Comparison of ENCODE assay signal across 35 cellular contexts in the genomic region with DNA sequence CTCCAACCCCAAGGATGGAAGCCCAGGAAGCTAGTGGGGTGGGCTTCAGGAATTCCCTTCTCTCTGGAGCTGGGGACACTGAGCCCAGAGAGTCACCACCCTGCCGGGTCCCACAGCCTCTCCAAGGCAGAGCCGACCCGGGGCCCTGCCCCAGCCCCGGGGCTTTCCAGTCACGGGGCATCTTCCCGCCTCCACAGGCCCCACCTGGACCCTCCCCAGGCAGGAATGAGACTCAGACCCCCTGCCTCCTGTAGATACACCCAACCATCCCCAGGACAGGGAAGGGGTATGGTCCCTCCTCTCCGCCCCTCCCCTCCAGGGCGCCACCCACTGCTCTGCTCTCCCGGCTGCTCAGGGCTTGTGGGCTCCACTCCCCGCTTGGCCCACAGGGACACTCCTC. TPM values are rescaled to one million over a fixed set of nuclear protein-coding genes. Genes with fewer than 3 reads are reported as not detected.
"Had no signal": no experiment of that assay in that cellular context is flagged by ENCODE, and none has a peak within 500 bp of the region (broad histone marks: within the 10 kb centered on the region; RNA-seq: fewer than 3 reads in every experiment).

No MANE protein-coding gene starts in this region.

- H3K36me3 ChIP-seq: cardiac muscle cell, MG63, Peyer's patch, SJSA1 had no signal

- H3K4me2 ChIP-seq: SK-N-SH had no signal

- DNase-seq: activated CD4-positive, alpha-beta memory T cell treated with anti-CD3 and anti-CD28 coated beads, Interleukin-2, amount 10 ng/mL, durations not matched to agents 7 days and 5 days; activated CD4-positive, alpha-beta T cell treated with anti-CD3 and anti-CD28 coated beads for 36 hours; activated CD4-positive, alpha-beta T cell treated with anti-CD3 and anti-CD28 coated beads, Interleukin-2, amount 50 U/mL, for 1 hour; activated CD8-positive, alpha-beta memory T cell treated with anti-CD3 and anti-CD28 coated beads for 24 hours; activated CD8-positive, alpha-beta memory T cell treated with anti-CD3 and anti-CD28 coated beads, Interleukin-2, amount 10 ng/mL, durations not matched to agents 7 days and 5 days; activated CD8-positive, alpha-beta memory T cell treated with anti-CD3 and anti-CD28 coated beads, Interleukin-2, amount 50 U/mL, for 48 hours; activated effector memory CD4-positive, alpha-beta T cell treated with Interleukin-2 at 50 U/mL for 16 hours; activated naive CD4-positive, alpha-beta T cell treated with anti-CD3 and anti-CD28 coated beads, Interleukin-2, amount 10 ng/mL, durations not matched to agents 7 days and 5 days; activated naive CD8-positive, alpha-beta T cell treated with anti-CD3 and anti-CD28 coated beads, Interleukin-2, amount 50 U/mL, for 24 hours; activated T-cell treated with anti-CD3 and anti-CD28 coated beads, Interleukin-2, amount 50 U/mL, for 48 hours; aorta; Kasumi-1; KG1; MG63; NCI-H1048; NCI-H1436 treated with DMSO at 0.1 percent for 48 hours; NCI-H1694 treated with DMSO at 0.1 percent for 48 hours; NCI-H2029; NCI-H345; NCI-H524 treated with DMSO at 0.1 percent for 48 hours; PC-3; Peyer's patch; RPMI8226; SHP77 treated with DMSO at 0.1 percent for 48 hours; SK-N-SH had no signal

- H3K9ac ChIP-seq: SK-N-SH had no signal

- H3K4me3 Mint-ChIP-seq: activated CD4-positive, alpha-beta memory T cell treated with anti-CD3 and anti-CD28 coated beads, Interleukin-2, amount 10 ng/mL, durations not matched to agents 7 days and 5 days; activated CD4-positive, alpha-beta T cell treated with anti-CD3 and anti-CD28 coated beads for 36 hours; activated CD8-positive, alpha-beta memory T cell treated with anti-CD3 and anti-CD28 coated beads, Interleukin-2, amount 10 ng/mL, durations not matched to agents 7 days and 5 days; activated naive CD4-positive, alpha-beta T cell treated with anti-CD3 and anti-CD28 coated beads, Interleukin-2, amount 10 ng/mL, durations not matched to agents 7 days and 5 days; activated naive CD8-positive, alpha-beta T cell; activated naive CD8-positive, alpha-beta T cell treated with anti-CD3 and anti-CD28 coated beads, Interleukin-2, amount 50 U/mL, for 24 hours; central memory CD8-positive, alpha-beta T cell; T-helper 1 cell treated with Interleukin-12 subunit alpha and Interleukin-12 subunit beta and Interleukin-4 antibody, amounts not matched to agents 30 μg/mL and 1 μg/mL, for 36 hours; T-helper 2 cell treated with Interferon-gamma antibody and Interleukin-4, amounts not matched to agents 5 μg/mL and 100 μg/mL, for 36 hours; WTC11 had no signal

- H3K27ac ChIP-seq: cardiac muscle cell, Peyer's patch, SJSA1 had no signal

- H3K9me3 ChIP-seq: MG63, Peyer's patch, SK-N-SH had no signal

- H3K27me3 ChIP-seq: cardiac muscle cell, MG63, Peyer's patch had no signal

- H3K4me1 ChIP-seq: Peyer's patch, SJSA1 had no signal

- H3K36me3 Mint-ChIP-seq: activated CD8-positive, alpha-beta memory T cell treated with anti-CD3 and anti-CD28 coated beads, Interleukin-2, amount 10 ng/mL, durations not matched to agents 7 days and 5 days; activated naive CD4-positive, alpha-beta T cell treated with anti-CD3 and anti-CD28 coated beads, Interleukin-2, amount 10 ng/mL, durations not matched to agents 7 days and 5 days; activated naive CD8-positive, alpha-beta T cell; WTC11 had no signal

- H3K4me3 ChIP-seq: cardiac muscle cell, MG63, Peyer's patch, SJSA1 had no signal

- ATAC-seq: activated CD4-positive, alpha-beta T cell treated with anti-CD3 and anti-CD28 coated beads for 36 hours; activated CD4-positive, CD25-positive, alpha-beta regulatory T cell treated with anti-CD3 and anti-CD28 coated beads, Interleukin-2, amount 50 U/mL, for 24 hours; activated CD8-positive, alpha-beta memory T cell treated with anti-CD3 and anti-CD28 coated beads, Interleukin-2, amount 10 ng/mL, durations not matched to agents 7 days and 5 days; activated naive CD8-positive, alpha-beta T cell treated with anti-CD3 and anti-CD28 coated beads, Interleukin-2, amount 50 U/mL, for 24 hours; PC-3; WTC11 had no signal

- H3K27ac Mint-ChIP-seq: activated CD4-positive, alpha-beta memory T cell treated with anti-CD3 and anti-CD28 coated beads, Interleukin-2, amount 10 ng/mL, durations not matched to agents 7 days and 5 days; activated CD4-positive, alpha-beta T cell treated with anti-CD3 and anti-CD28 coated beads for 36 hours; activated CD8-positive, alpha-beta memory T cell treated with anti-CD3 and anti-CD28 coated beads, Interleukin-2, amount 10 ng/mL, durations not matched to agents 7 days and 5 days; activated naive CD4-positive, alpha-beta T cell treated with anti-CD3 and anti-CD28 coated beads, Interleukin-2, amount 10 ng/mL, durations not matched to agents 7 days and 5 days; activated naive CD8-positive, alpha-beta T cell; activated naive CD8-positive, alpha-beta T cell treated with anti-CD3 and anti-CD28 coated beads, Interleukin-2, amount 50 U/mL, for 24 hours; T-helper 1 cell treated with Interleukin-12 subunit alpha and Interleukin-12 subunit beta and Interleukin-4 antibody, amounts not matched to agents 30 μg/mL and 1 μg/mL, for 36 hours; T-helper 2 cell treated with Interferon-gamma antibody and Interleukin-4, amounts not matched to agents 5 μg/mL and 100 μg/mL, for 36 hours; WTC11 had no signal

- H3K9me3 Mint-ChIP-seq: activated CD4-positive, alpha-beta memory T cell treated with anti-CD3 and anti-CD28 coated beads, Interleukin-2, amount 10 ng/mL, durations not matched to agents 7 days and 5 days; activated naive CD4-positive, alpha-beta T cell treated with anti-CD3 and anti-CD28 coated beads, Interleukin-2, amount 10 ng/mL, durations not matched to agents 7 days and 5 days; activated naive CD8-positive, alpha-beta T cell treated with anti-CD3 and anti-CD28 coated beads, Interleukin-2, amount 50 U/mL, for 24 hours; central memory CD8-positive, alpha-beta T cell; T-helper 1 cell treated with Interleukin-12 subunit alpha and Interleukin-12 subunit beta and Interleukin-4 antibody, amounts not matched to agents 30 μg/mL and 1 μg/mL, for 36 hours; T-helper 2 cell treated with Interferon-gamma antibody and Interleukin-4, amounts not matched to agents 5 μg/mL and 100 μg/mL, for 36 hours; WTC11 had no signal

- FAIRE-seq: TTC549 had no signal

- H3K4me1 Mint-ChIP-seq: activated CD4-positive, alpha-beta T cell treated with anti-CD3 and anti-CD28 coated beads for 36 hours; activated naive CD4-positive, alpha-beta T cell treated with anti-CD3 and anti-CD28 coated beads, Interleukin-2, amount 10 ng/mL, durations not matched to agents 7 days and 5 days; activated naive CD8-positive, alpha-beta T cell treated with anti-CD3 and anti-CD28 coated beads, Interleukin-2, amount 50 U/mL, for 24 hours; central memory CD8-positive, alpha-beta T cell had no signal

RNA-seq across cellular contexts. Expression of gene GRM4, which starts 53.3 kb away (rescaled TPM):
- total RNA-seq: activated CD4-positive, alpha-beta memory T cell treated with anti-CD3 and anti-CD28 coated beads, Interleukin-2, amount 10 ng/mL, durations not matched to agents 7 days and 5 days; activated CD8-positive, alpha-beta memory T cell treated with anti-CD3 and anti-CD28 coated beads, Interleukin-2, amount 10 ng/mL, durations not matched to agents 7 days and 5 days; aorta; NCI-H460; PC-3; Peyer's patch; SJSA1 had no signal
